ENCODE assay signal across 8 cellular contexts in genomic region chr2:191677646-191678436, GRCh38. TPM values are rescaled to one million over a fixed set of nuclear protein-coding genes. Genes with fewer than 3 reads are reported as not detected.
DNase-seq lines count a peak whose midpoint lies in the region; ATAC-seq and TF ChIP-seq lines count a peak whose summit lies in the region.

A gene with protein sequence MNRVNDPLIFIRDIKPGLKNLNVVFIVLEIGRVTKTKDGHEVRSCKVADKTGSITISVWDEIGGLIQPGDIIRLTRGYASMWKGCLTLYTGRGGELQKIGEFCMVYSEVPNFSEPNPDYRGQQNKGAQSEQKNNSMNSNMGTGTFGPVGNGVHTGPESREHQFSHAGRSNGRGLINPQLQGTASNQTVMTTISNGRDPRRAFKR (plus strand): TSS chr2:191678136. CDS start chr2:191678615, 479 bp downstream.

- H3K27ac ChIP-seq in RWPE1: peak within 1 kb of the TSS; percentile 94
- peak within 1 kb of the TSS; percentile 92 for H3K27ac ChIP-seq in naive thymus-derived CD4-positive, alpha-beta T cell (ENCODE audit: low read depth, low read length)

- TF ChIP-seq CTCF in RWPE1 (conservative IDR thresholded peaks at IDR 0.05; ENCODE audit: low read depth): no peak

- peaks cover 0 to 2% (median 0%) of the 10 kb centered on the region in 5 donors for H3K27me3 Mint-ChIP-seq in naive thymus-derived CD4-positive, alpha-beta T cell
- no peaks in the 10 kb centered on the region for H3K27me3 Mint-ChIP-seq in stimulated activated memory B cell treated with anti-CD40 and anti-IgM and Interleukin-4, amounts not matched to agents 10 μg/mL and 1 μg/mL and 100 μg/mL, for 72 hours

- H3K4me3 Mint-ChIP-seq in naive thymus-derived CD4-positive, alpha-beta T cell: peak within 1 kb of the TSS; percentile 87 to 99 (median 96)
- H3K4me3 Mint-ChIP-seq in stimulated activated memory B cell treated with anti-CD40 and anti-IgM and Interleukin-4, amounts not matched to agents 10 μg/mL and 1 μg/mL and 100 μg/mL, for 72 hours: peak within 1 kb of the TSS; percentile 94

- peaks cover 49 to 51% of the 10 kb centered on the region in 2 donors for H3K4me1 ChIP-seq in naive thymus-derived CD4-positive, alpha-beta T cell (ENCODE audit: control insufficient read depth in 2 of 2, insufficient read depth in 2 of 2, low read length in 2 of 2)

- H3K4me3 ChIP-seq in naive thymus-derived CD4-positive, alpha-beta T cell (ENCODE audit: low read length): peak within 1 kb of the TSS; percentile 90

- POLR2A ChIA-PET in RWPE1 (lab: Yijun Ruan, JAX; ENCODE audit: low non-redundant PET): interaction anchor here (0.6 to 1.5 kb wide), 10 partner anchors 9 to 126 kb away, joined by 3 to 7 read pairs (median 3); no protein-coding TSS in a partner anchor
- POLR2A ChIA-PET in naive thymus-derived CD4-positive, alpha-beta T cell (lab: Charles Lee): interaction anchor here (0.6 to 9.8 kb wide), 30 partner anchors 9 to 1271 kb away, joined by 3 to 173 read pairs (median 5); partner anchors contain the start of genes GLS and STAT4

- peaks cover 0 to 7% (median 0%) of the 10 kb centered on the region in 11 donors for H3K9me3 Mint-ChIP-seq in naive thymus-derived CD4-positive, alpha-beta T cell
- H3K9me3 Mint-ChIP-seq in stimulated activated memory B cell treated with anti-CD40 and anti-IgM and Interleukin-4, amounts not matched to agents 10 μg/mL and 1 μg/mL and 100 μg/mL, for 72 hours: no peaks in the 10 kb centered on the region

- CTCF ChIA-PET in RWPE1 (lab: Yijun Ruan, JAX): interaction anchor here (0.6 kb wide), 1 partner anchor 176 kb away, joined by 4 read pairs; no protein-coding TSS in a partner anchor
- CTCF ChIA-PET in naive thymus-derived CD4-positive, alpha-beta T cell (lab: Charles Lee): interaction anchor here (0.7 to 1.4 kb wide), 7 partner anchors 47 to 112 kb away, joined by 3 to 6 read pairs (median 3); no protein-coding TSS in a partner anchor

- peak; percentile 97 for DNase-seq in EL
- peak; percentile 93 for DNase-seq in H4 (ENCODE audit: low spot score)
- peak; percentile 99 for DNase-seq in LoVo (ENCODE audit: low spot score)
- DNase-seq in RWPE1 (ENCODE audit: low spot score): peak; percentile 97
- DNase-seq in activated T-helper 1 cell treated with anti-CD3 and anti-CD28 coated beads, Interleukin-2, amount 50 U/mL, for 16 hours (ENCODE audit: low read depth in 1 of 2, low spot score in 1 of 2): peak; percentile 98 to 99
- DNase-seq in fibroblast of gingiva (ENCODE audit: low read depth): peak; percentile 99
- DNase-seq in naive thymus-derived CD4-positive, alpha-beta T cell: peak; percentile 98 to 99 (median 98)

- H3K36me3 Mint-ChIP-seq in naive thymus-derived CD4-positive, alpha-beta T cell: peaks cover 4 to 28% (median 8%) of the 10 kb centered on the region in 5 donors
- peaks cover 15% of the 10 kb centered on the region for H3K36me3 Mint-ChIP-seq in stimulated activated memory B cell treated with anti-CD40 and anti-IgM and Interleukin-4, amounts not matched to agents 10 μg/mL and 1 μg/mL and 100 μg/mL, for 72 hours

- peaks cover 8 to 17% (median 8%) of the 10 kb centered on the region in 3 experiments for H3K36me3 ChIP-seq in naive thymus-derived CD4-positive, alpha-beta T cell (ENCODE audit: control insufficient read depth in 2 of 3, insufficient read depth in 3 of 3, low read length in 3 of 3)

- H3K27ac Mint-ChIP-seq in naive thymus-derived CD4-positive, alpha-beta T cell: peak within 1 kb of the TSS; percentile 97 to 100 (median 99)
- peak within 1 kb of the TSS; percentile 99 for H3K27ac Mint-ChIP-seq in stimulated activated memory B cell treated with anti-CD40 and anti-IgM and Interleukin-4, amounts not matched to agents 10 μg/mL and 1 μg/mL and 100 μg/mL, for 72 hours

- H3K9me3 ChIP-seq in naive thymus-derived CD4-positive, alpha-beta T cell (ENCODE audit: control insufficient read depth in 2 of 3, low read length in 3 of 3): no peaks in the 10 kb centered on the region

- peak; percentile 95 for ATAC-seq in naive thymus-derived CD4-positive, alpha-beta T cell
- ATAC-seq in stimulated activated memory B cell treated with anti-CD40 and anti-IgM and Interleukin-4, amounts not matched to agents 10 μg/mL and 1 μg/mL and 100 μg/mL, for 72 hours: peak; percentile 96

- no peaks in the 10 kb centered on the region for H3K27me3 ChIP-seq in naive thymus-derived CD4-positive, alpha-beta T cell (ENCODE audit: control insufficient read depth in 2 of 2, insufficient read depth in 2 of 2, low read length in 2 of 2)

- intact Hi-C loops in naive thymus-derived CD4-positive, alpha-beta T cell (cut with micrococcal nuclease): loop anchor here (1.0 to 10.0 kb wide), 17 partner anchors 13 to 2003 kb away; partner anchors contain the start of genes ANKAR (in 1 of the 2), GLS (in 1 of the 2), MFSD6 (in 1 of the 2) and OSGEPL1 (in 1 of the 2)

- peaks cover 30 to 74% (median 63%) of the 10 kb centered on the region in 7 donors for H3K4me1 Mint-ChIP-seq in naive thymus-derived CD4-positive, alpha-beta T cell
- H3K4me1 Mint-ChIP-seq in stimulated activated memory B cell treated with anti-CD40 and anti-IgM and Interleukin-4, amounts not matched to agents 10 μg/mL and 1 μg/mL and 100 μg/mL, for 72 hours: peaks cover 45% of the 10 kb centered on the region

RNA-seq across cellular contexts. Expression of the gene that starts here (rescaled TPM):
- 17.9 and 19.8 TPM in 2 replicates for total RNA-seq in H4 (2014; rRNA removed; shearing (Covaris generic))
- 10 to 100 TPM; 24.5 to 79.5 (median 55.4) TPM for total RNA-seq in naive thymus-derived CD4-positive, alpha-beta T cell
- 1 to 10 TPM; 4.2 to 5.6 TPM for polyA plus RNA-seq in naive thymus-derived CD4-positive, alpha-beta T cell

Comparison
In these comparisons a context has a peak if more than half of its experiments do, and no peak if none do; other contexts are left out.
1. Peak in every context shown above with its lines: DNase-seq, ATAC-seq, H3K4me3 ChIP-seq and H3K27ac ChIP-seq.